Comparison of ENCODE assay signal across 19 cellular contexts in genomic region chr2:187206071-187206470, GRCh38.
DNase-seq lines count a peak whose midpoint lies in the region; TF ChIP-seq lines count a peak whose summit lies in the region.
"Had no signal": no experiment of that assay in that cellular context is flagged by ENCODE, and none has a peak within 500 bp of the region (broad histone marks: within the 10 kb centered on the region; RNA-seq: fewer than 3 reads in every experiment).

No MANE protein-coding gene starts in this region.

- H3K4me3 Mint-ChIP-seq in nephron progenitor cell (no peak overlapping the region), immature natural killer cell (no peak overlapping the region)

- H3K9me3 Mint-ChIP-seq in nephron progenitor cell, result no peaks in the 10 kb centered on the region
- peaks cover 11 to 38% (median 14%) of the 10 kb centered on the region in 6 donors for H3K9me3 Mint-ChIP-seq in immature natural killer cell

- H3K36me3 ChIP-seq in hepatocyte (replicated peaks; ENCODE audit: insufficient read depth, low read depth) (no peaks in the 10 kb centered on the region), ovary (no peaks in the 10 kb centered on the region)

- no peaks in the 10 kb centered on the region for H3K27me3 ChIP-seq in hepatocyte
- no peaks in the 10 kb centered on the region for H3K27me3 ChIP-seq in ovary

- TF ChIP-seq EP300 in ovary (IDR thresholded peaks at IDR 0.05), result no peak

- H3K27ac Mint-ChIP-seq in nephron progenitor cell, result peak overlapping the region; percentile 46
- no peak overlapping the region for H3K27ac Mint-ChIP-seq in immature natural killer cell

- H3K9me2 ChIP-seq in hepatocyte (replicated peaks; ENCODE audit: insufficient read depth), result no peaks in the 10 kb centered on the region

- H3K9me3 ChIP-seq in hepatocyte (ENCODE audit: low read depth) (no peaks in the 10 kb centered on the region), ovary (no peaks in the 10 kb centered on the region)
- H3K9me3 ChIP-seq: A549 had no signal

- no peaks in the 10 kb centered on the region for H3K79me2 ChIP-seq in hepatocyte

- H3K27me3 Mint-ChIP-seq in nephron progenitor cell (ENCODE audit: low read depth, poor library complexity), result peaks cover 2% of the 10 kb centered on the region
- H3K27me3 Mint-ChIP-seq in immature natural killer cell (ENCODE audit: low read depth in 3 of 3), result peaks cover 0 to 2% (median under 1%) of the 10 kb centered on the region in 3 donors

- H3K4me1 ChIP-seq in hepatocyte (ENCODE audit: insufficient read depth) (no peaks in the 10 kb centered on the region), ovary (ENCODE audit: insufficient read depth) (no peaks in the 10 kb centered on the region)
- H3K4me1 ChIP-seq: A549 had no signal

- WGBS in hepatocyte (ENCODE audit: low lambda C conversion rate, missing lambda C conversion rate), result 69% methylated on average over 4 of the region's 4 CpGs
- 78 to 86% (median 83%) methylated on average over 4 of the region's 4 CpGs for WGBS in ovary, 3 donors

- DNase-seq in HPDE6-E6E7 (ENCODE audit: extremely low spot score) (peak; percentile 2), dermis blood vessel endothelial cell (peak; percentile 82), foreskin melanocyte (peak; percentile 30), nephron progenitor cell (no peak), immature natural killer cell (no peak), hepatocyte (ENCODE audit: low spot score) (no peak), ovary (no peak)
- no peak for DNase-seq in central memory CD4-positive, alpha-beta T cell
- DNase-seq: DND-41, H7, MM.1S, NCI-H1105, NCI-H187, NCI-H2171 treated with DMSO at 0.1 percent for 48 hours, NCI-H510A, NCI-H82, SHP77 treated with DMSO at 0.1 percent for 48 hours had no signal

- no peak overlapping the region for H3K27ac ChIP-seq in hepatocyte
- H3K27ac ChIP-seq in ovary, result no peak overlapping the region
- H3K27ac ChIP-seq: A549, KMS-11 had no signal

- H3K4me2 ChIP-seq in hepatocyte, result no peak overlapping the region
- H3K4me2 ChIP-seq: A549, KMS-11 had no signal

- no peak for TF ChIP-seq CTCF in nephron progenitor cell (IDR thresholded peaks at IDR 0.05)
- TF ChIP-seq CTCF in hepatocyte (IDR thresholded peaks at IDR 0.05; ENCODE audit: poor library complexity), result no peak
- TF ChIP-seq CTCF in ovary (IDR thresholded peaks at IDR 0.05), result no peak

- TF ChIP-seq POLR2A in ovary (IDR thresholded peaks at IDR 0.05), result no peak

- no peak overlapping the region for H2AFZ ChIP-seq in hepatocyte

- H4K20me1 ChIP-seq in hepatocyte (ENCODE audit: insufficient read depth, poor library complexity, severe bottlenecking), result no peaks in the 10 kb centered on the region

- H3K36me3 Mint-ChIP-seq in nephron progenitor cell (ENCODE audit: low read depth) (no peaks in the 10 kb centered on the region), immature natural killer cell (no peaks in the 10 kb centered on the region)

- H3K4me3 ChIP-seq in hepatocyte (no peak overlapping the region), ovary (no peak overlapping the region)
- H3K4me3 ChIP-seq: A549 had no signal

- intact Hi-C loops in ovary (cut with DNase I), result no loop called here

- no peaks in the 10 kb centered on the region for H3K4me1 Mint-ChIP-seq in nephron progenitor cell
- no peaks in the 10 kb centered on the region for H3K4me1 Mint-ChIP-seq in immature natural killer cell

Comparison
In these comparisons a context has a peak if more than half of its experiments do, and no peak if none do; other contexts are left out.
1. DNase-seq: peak in HPDE6-E6E7 (single experiment), dermis blood vessel endothelial cell (single experiment) and foreskin melanocyte (single experiment); none in nephron progenitor cell (single experiment), central memory CD4-positive, alpha-beta T cell (single experiment), immature natural killer cell (0 of 3), hepatocyte (single experiment) and ovary (0 of 5).